15 cellular contexts compared by ENCODE assay signal in the genomic region with DNA sequence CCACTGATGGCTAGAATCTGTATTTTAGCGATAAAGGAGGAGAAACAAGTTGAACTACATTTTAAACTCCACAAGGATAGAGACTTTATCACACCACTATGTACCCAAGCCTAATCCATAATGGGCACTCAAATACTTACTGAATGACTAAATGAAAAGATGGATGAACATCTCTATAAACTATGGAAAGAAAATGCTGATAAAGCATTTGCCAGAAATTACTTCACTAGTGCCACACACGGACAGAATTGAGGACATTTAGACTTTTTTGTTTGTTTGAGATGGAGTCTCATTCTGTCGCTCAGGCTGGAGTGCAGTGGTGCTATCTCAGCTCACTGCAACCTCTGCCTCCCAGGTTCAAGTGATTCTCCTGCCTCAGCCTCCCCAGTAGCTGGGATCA. TPM values are rescaled to one million over a fixed set of nuclear protein-coding genes. Genes with fewer than 3 reads are reported as not detected.
DNase-seq lines count a peak whose midpoint lies in the region; ATAC-seq and TF ChIP-seq lines count a peak whose summit lies in the region.
"Had no signal": no experiment of that assay in that cellular context is flagged by ENCODE, and none has a peak within 500 bp of the region (broad histone marks: within the 10 kb centered on the region; RNA-seq: fewer than 3 reads in every experiment).

No MANE protein-coding gene starts in this region.

- H3K27ac ChIP-seq in 22Rv1 (peak overlapping the region; percentile 83; the same call in 1 of the 2 replicates), liver (ENCODE audit: low read depth in 1 of 2, low read length in 2 of 2) (peak overlapping the region; percentile 90 to 96)
- no peak overlapping the region for H3K27ac ChIP-seq in CD4-positive, alpha-beta memory T cell (ENCODE audit: low read depth, low read length)
- H3K27ac ChIP-seq: KMS-11 had no signal

- no peak overlapping the region for H3K9ac ChIP-seq in liver (ENCODE audit: low read depth in 1 of 2, low read length in 2 of 2)
- H3K9ac ChIP-seq: KMS-11 had no signal

- intact Hi-C loops in CD4-positive, alpha-beta memory T cell (cut with micrococcal nuclease) = loop anchor here (5.0 to 10.0 kb wide), 2 partner anchors 1011 to 1628 kb away; a partner anchor contains a TSS

- no peak for DNase-seq in CD4-positive, alpha-beta memory T cell
- DNase-seq in neural crest cell (ENCODE audit: low read depth, low spot score) = no peak
- no peak for DNase-seq in activated T-cell treated with anti-CD3 and anti-CD28 coated beads, Interleukin-2, amount 50 U/mL, for 1 hour
- no peak for DNase-seq in DMS53 treated with DMSO at 0.1 percent for 48 hours (lab: John Stamatoyannopoulos, UW; ENCODE audit: unreplicated experiment)
- DNase-seq: ACHN, BE2C, DMS 273 treated with DMSO at 0.1 percent for 48 hours, NCI-H1092 treated with DMSO at 0.1 percent for 48 hours, NCI-H1694 treated with DMSO at 0.1 percent for 48 hours, NCI-H345, PC-3 had no signal

- no peak overlapping the region for H3K4me3 Mint-ChIP-seq in CD4-positive, alpha-beta memory T cell
- peak overlapping the region; percentile 99 for H3K4me3 Mint-ChIP-seq in neural crest cell

- POLR2A ChIA-PET in CD4-positive, alpha-beta memory T cell (lab: Charles Lee; ENCODE audit: partially characterized antibody) = no interaction called here

- no peaks in the 10 kb centered on the region for H3K36me3 ChIP-seq in CD4-positive, alpha-beta memory T cell (ENCODE audit: insufficient read depth, low read length)
- H3K36me3 ChIP-seq in liver (ENCODE audit: control insufficient read depth in 4 of 4, insufficient read depth in 3 of 4, low read depth in 1 of 4, low read length in 3 of 4) = peaks cover 0 to 5% (median 2%) of the 10 kb centered on the region in 4 donors
- H3K36me3 ChIP-seq: BE2C had no signal

- H3K4me1 ChIP-seq in CD4-positive, alpha-beta memory T cell (ENCODE audit: insufficient read depth, low read length) = peaks cover 38% of the 10 kb centered on the region
- peaks cover 0 to 18% (median 6%) of the 10 kb centered on the region in 4 donors for H3K4me1 ChIP-seq in liver (ENCODE audit: control insufficient read depth in 4 of 4, insufficient read depth in 4 of 4, low read length in 3 of 4)
- H3K4me1 ChIP-seq: BE2C had no signal

- H3K27me3 Mint-ChIP-seq in CD4-positive, alpha-beta memory T cell = peaks cover 0 to 2% of the 10 kb centered on the region in 2 donors
- H3K27me3 Mint-ChIP-seq in neural crest cell (ENCODE audit: low read depth) = no peaks in the 10 kb centered on the region

- no peak for ATAC-seq in HG02973 (IDR thresholded peaks at IDR 0.05; ENCODE audit: unreplicated experiment)
- ATAC-seq: PC-3 had no signal

- H3K9me3 Mint-ChIP-seq in CD4-positive, alpha-beta memory T cell = no peaks in the 10 kb centered on the region
- no peaks in the 10 kb centered on the region for H3K9me3 Mint-ChIP-seq in neural crest cell

- peak overlapping the region; percentile 30 to 100 (median 96) for H3K27ac Mint-ChIP-seq in CD4-positive, alpha-beta memory T cell
- no peak overlapping the region for H3K27ac Mint-ChIP-seq in neural crest cell (ENCODE audit: unreplicated experiment)

- 96% methylated on average over 3 of the region's 3 CpGs for WGBS in liver

- TF ChIP-seq CTCF in 22Rv1 (IDR thresholded peaks at IDR 0.05) (no peak), liver (IDR thresholded peaks at IDR 0.05; ENCODE audit: low read depth, low read length, missing input control) (no peak), neural crest cell (conservative IDR thresholded peaks at IDR 0.05) (no peak)

- TF ChIP-seq RAD21 in liver (IDR thresholded peaks at IDR 0.05) = no peak

- CTCF ChIA-PET in CD4-positive, alpha-beta memory T cell (lab: Charles Lee; ENCODE audit: partially characterized antibody) = no interaction called here

- H3K4me1 Mint-ChIP-seq in CD4-positive, alpha-beta memory T cell = peaks cover 25 to 57% (median 38%) of the 10 kb centered on the region in 4 donors
- peaks cover 42% of the 10 kb centered on the region for H3K4me1 Mint-ChIP-seq in neural crest cell

- peaks cover 4 to 28% of the 10 kb centered on the region in 2 donors for H3K36me3 Mint-ChIP-seq in CD4-positive, alpha-beta memory T cell
- H3K36me3 Mint-ChIP-seq in neural crest cell (ENCODE audit: low read depth) = no peaks in the 10 kb centered on the region

- no peaks in the 10 kb centered on the region for H3K9me3 ChIP-seq in CD4-positive, alpha-beta memory T cell (ENCODE audit: control insufficient read depth in 1 of 2, low read length in 2 of 2)
- no peaks in the 10 kb centered on the region for H3K9me3 ChIP-seq in liver (ENCODE audit: control insufficient read depth in 4 of 4, low read length in 3 of 4)
- H3K9me3 ChIP-seq: BE2C had no signal

- no peaks in the 10 kb centered on the region for H3K27me3 ChIP-seq in CD4-positive, alpha-beta memory T cell (ENCODE audit: insufficient read depth, low read length)
- H3K27me3 ChIP-seq in liver (ENCODE audit: control insufficient read depth in 4 of 4, insufficient read depth in 4 of 4, low read length in 3 of 4) = no peaks in the 10 kb centered on the region
- H3K27me3 ChIP-seq: BE2C had no signal

- H3K4me3 ChIP-seq in CD4-positive, alpha-beta memory T cell (ENCODE audit: low read length in 2 of 2) = no peak overlapping the region
- H3K4me3 ChIP-seq in liver (ENCODE audit: low read depth in 1 of 3, low read length in 3 of 3) = no peak overlapping the region

TF ChIP-seq in liver, 16 proteins besides CTCF, POLR2A, EP300 and RAD21 (continues in another document):
- TF ChIP-seq YY1 (IDR thresholded peaks at IDR 0.05) (no peak), HNF4G (IDR thresholded peaks at IDR 0.05) (no peak), FOXA1 (IDR thresholded peaks at IDR 0.05) (no peak), EGR1 (IDR thresholded peaks at IDR 0.05; ENCODE audit: low read depth in 2 of 2) (no peak), JUND (IDR thresholded peaks at IDR 0.05) (no peak), FOXA2 (IDR thresholded peaks at IDR 0.05) (no peak), SP1 (IDR thresholded peaks at IDR 0.05) (no peak), NR2F2 (IDR thresholded peaks at IDR 0.05) (no peak), TAF1 (conservative IDR thresholded peaks at IDR 0.05) (no peak), HNF4A (conservative IDR thresholded peaks at IDR 0.05) (no peak), GABPA (IDR thresholded peaks at IDR 0.05 in 1 of 2, conservative IDR thresholded peaks at IDR 0.05 in 1 of 2) (no peak)
- TF ChIP-seq, protein P1, sequence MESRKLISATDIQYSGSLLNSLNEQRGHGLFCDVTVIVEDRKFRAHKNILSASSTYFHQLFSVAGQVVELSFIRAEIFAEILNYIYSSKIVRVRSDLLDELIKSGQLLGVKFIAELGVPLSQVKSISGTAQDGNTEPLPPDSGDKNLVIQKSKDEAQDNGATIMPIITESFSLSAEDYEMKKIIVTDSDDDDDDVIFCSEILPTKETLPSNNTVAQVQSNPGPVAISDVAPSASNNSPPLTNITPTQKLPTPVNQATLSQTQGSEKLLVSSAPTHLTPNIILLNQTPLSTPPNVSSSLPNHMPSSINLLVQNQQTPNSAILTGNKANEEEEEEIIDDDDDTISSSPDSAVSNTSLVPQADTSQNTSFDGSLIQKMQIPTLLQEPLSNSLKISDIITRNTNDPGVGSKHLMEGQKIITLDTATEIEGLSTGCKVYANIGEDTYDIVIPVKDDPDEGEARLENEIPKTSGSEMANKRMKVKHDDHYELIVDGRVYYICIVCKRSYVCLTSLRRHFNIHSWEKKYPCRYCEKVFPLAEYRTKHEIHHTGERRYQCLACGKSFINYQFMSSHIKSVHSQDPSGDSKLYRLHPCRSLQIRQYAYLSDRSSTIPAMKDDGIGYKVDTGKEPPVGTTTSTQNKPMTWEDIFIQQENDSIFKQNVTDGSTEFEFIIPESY (IDR thresholded peaks at IDR 0.05) = no peak
- TF ChIP-seq, protein P2, sequence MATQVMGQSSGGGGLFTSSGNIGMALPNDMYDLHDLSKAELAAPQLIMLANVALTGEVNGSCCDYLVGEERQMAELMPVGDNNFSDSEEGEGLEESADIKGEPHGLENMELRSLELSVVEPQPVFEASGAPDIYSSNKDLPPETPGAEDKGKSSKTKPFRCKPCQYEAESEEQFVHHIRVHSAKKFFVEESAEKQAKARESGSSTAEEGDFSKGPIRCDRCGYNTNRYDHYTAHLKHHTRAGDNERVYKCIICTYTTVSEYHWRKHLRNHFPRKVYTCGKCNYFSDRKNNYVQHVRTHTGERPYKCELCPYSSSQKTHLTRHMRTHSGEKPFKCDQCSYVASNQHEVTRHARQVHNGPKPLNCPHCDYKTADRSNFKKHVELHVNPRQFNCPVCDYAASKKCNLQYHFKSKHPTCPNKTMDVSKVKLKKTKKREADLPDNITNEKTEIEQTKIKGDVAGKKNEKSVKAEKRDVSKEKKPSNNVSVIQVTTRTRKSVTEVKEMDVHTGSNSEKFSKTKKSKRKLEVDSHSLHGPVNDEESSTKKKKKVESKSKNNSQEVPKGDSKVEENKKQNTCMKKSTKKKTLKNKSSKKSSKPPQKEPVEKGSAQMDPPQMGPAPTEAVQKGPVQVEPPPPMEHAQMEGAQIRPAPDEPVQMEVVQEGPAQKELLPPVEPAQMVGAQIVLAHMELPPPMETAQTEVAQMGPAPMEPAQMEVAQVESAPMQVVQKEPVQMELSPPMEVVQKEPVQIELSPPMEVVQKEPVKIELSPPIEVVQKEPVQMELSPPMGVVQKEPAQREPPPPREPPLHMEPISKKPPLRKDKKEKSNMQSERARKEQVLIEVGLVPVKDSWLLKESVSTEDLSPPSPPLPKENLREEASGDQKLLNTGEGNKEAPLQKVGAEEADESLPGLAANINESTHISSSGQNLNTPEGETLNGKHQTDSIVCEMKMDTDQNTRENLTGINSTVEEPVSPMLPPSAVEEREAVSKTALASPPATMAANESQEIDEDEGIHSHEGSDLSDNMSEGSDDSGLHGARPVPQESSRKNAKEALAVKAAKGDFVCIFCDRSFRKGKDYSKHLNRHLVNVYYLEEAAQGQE (IDR thresholded peaks at IDR 0.05) = no peak
- TF ChIP-seq, protein P3, sequence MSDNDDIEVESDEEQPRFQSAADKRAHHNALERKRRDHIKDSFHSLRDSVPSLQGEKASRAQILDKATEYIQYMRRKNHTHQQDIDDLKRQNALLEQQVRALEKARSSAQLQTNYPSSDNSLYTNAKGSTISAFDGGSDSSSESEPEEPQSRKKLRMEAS (IDR thresholded peaks at IDR 0.05) = no peak
- TF ChIP-seq, protein P4, sequence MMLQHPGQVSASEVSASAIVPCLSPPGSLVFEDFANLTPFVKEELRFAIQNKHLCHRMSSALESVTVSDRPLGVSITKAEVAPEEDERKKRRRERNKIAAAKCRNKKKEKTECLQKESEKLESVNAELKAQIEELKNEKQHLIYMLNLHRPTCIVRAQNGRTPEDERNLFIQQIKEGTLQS (IDR thresholded peaks at IDR 0.05) = no peak

RNA-seq across cellular contexts. Expression of a gene that starts 1.7 kb away (rescaled TPM):
- total RNA-seq in CD4-positive, alpha-beta memory T cell = 10 to 100 TPM; 41.6 to 43.4 TPM
- polyA plus RNA-seq in CD4-positive, alpha-beta memory T cell = 10 to 100 TPM in 1 of 2 donors, 1 to 10 TPM in 1; 5.5 to 10.6 TPM
- total RNA-seq in liver (10 to 100 TPM; 17.1 to 47.6 TPM), neural crest cell (17.8 and 18.4 TPM in 2 replicates)
- 10 to 100 TPM; 16.3 to 32.9 TPM for polyA plus RNA-seq in liver

RNA-seq across cellular contexts. Expression of a gene that starts 6.1 kb away (rescaled TPM):
- total RNA-seq in CD4-positive, alpha-beta memory T cell = 10 to 100 TPM; 13.1 to 14.1 TPM
- 1 to 10 TPM; 1.1 to 1.4 TPM for polyA plus RNA-seq in CD4-positive, alpha-beta memory T cell
- total RNA-seq in liver (10 to 100 TPM; 18.6 to 19.5 TPM), neural crest cell (38.4 and 41.0 TPM in 2 replicates)
- polyA plus RNA-seq in liver = 1 to 10 TPM; 5.2 to 6.0 TPM
